ENCODE assay signal across 8 cellular contexts in genomic region chr12:113358381-113359132, GRCh38. TPM values are rescaled to one million over a fixed set of nuclear protein-coding genes. Genes with fewer than 3 reads are reported as not detected.
DNase-seq lines count a peak whose midpoint lies in the region; ATAC-seq and FAIRE-seq lines count a peak whose summit lies in the region.

A gene with protein sequence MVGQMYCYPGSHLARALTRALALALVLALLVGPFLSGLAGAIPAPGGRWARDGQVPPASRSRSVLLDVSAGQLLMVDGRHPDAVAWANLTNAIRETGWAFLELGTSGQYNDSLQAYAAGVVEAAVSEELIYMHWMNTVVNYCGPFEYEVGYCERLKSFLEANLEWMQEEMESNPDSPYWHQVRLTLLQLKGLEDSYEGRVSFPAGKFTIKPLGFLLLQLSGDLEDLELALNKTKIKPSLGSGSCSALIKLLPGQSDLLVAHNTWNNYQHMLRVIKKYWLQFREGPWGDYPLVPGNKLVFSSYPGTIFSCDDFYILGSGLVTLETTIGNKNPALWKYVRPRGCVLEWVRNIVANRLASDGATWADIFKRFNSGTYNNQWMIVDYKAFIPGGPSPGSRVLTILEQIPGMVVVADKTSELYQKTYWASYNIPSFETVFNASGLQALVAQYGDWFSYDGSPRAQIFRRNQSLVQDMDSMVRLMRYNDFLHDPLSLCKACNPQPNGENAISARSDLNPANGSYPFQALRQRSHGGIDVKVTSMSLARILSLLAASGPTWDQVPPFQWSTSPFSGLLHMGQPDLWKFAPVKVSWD (plus strand): TSS chr12:113358587. CDS start chr12:113358601, 14 bp downstream.

- no peak for FAIRE-seq in urothelium cell line (lab: Jason Lieb, UNC)

- ATAC-seq in GM18498 (IDR thresholded peaks at IDR 0.05; ENCODE audit: unreplicated experiment) (peak; percentile 95), HG02870 (IDR thresholded peaks at IDR 0.05; ENCODE audit: unreplicated experiment) (peak; percentile 88), left ventricle myocardium superior (peak; percentile 96)

- peak; percentile 77 for DNase-seq in NCI-H146 treated with DMSO at 0.1 percent for 48 hours (lab: John Stamatoyannopoulos, UW; ENCODE audit: unreplicated experiment)
- DNase-seq in T-helper 2 cell: peak; percentile 90 to 96 (median 94)
- DNase-seq in left ventricle myocardium superior: peak; percentile 97
- peak; percentile 80 for DNase-seq in pulmonary artery endothelial cell (ENCODE audit: low read depth, low spot score)
- peak; percentile 99 for DNase-seq in urothelium cell line (ENCODE audit: low spot score)

- H3K27ac ChIP-seq in angular gyrus (ENCODE audit: low read depth, low read length): peak within 1 kb of the TSS; percentile 91

- intact Hi-C loops in left ventricle myocardium superior (cut with micrococcal nuclease): no loop called here

RNA-seq across cellular contexts. Expression of the gene that starts here (rescaled TPM):
- 34.4 TPM for total RNA-seq in left ventricle myocardium superior
- total RNA-seq in pulmonary artery endothelial cell: 18.0 and 26.7 TPM in 2 replicates

Comparison
In these comparisons a context has a peak if more than half of its experiments do, and no peak if none do; other contexts are left out.
1. Peak in every context shown above with its lines: DNase-seq, ATAC-seq and H3K27ac ChIP-seq.